In genomic region chr14:70886421-70887206, GRCh38 we compare ENCODE assay signal across 1 cellular context.
TF ChIP-seq lines count a peak whose summit lies in the region.

No MANE protein-coding gene starts in this region.

TF ChIP-seq in K562, 482 proteins besides CTCF, POLR2A, EP300 and RAD21 (continued from another document and continues in another):
- TF ChIP-seq ZBTB7A (IDR thresholded peaks at IDR 0.05; ENCODE audit: borderline replicate concordance, control insufficient read depth, low read depth, low read length) (no peak), ETV5 (CRISPR knock-in tag; IDR thresholded peaks at IDR 0.05; ENCODE audit: low read depth) (no peak), TARDBP (IDR thresholded peaks at IDR 0.05) (no peak), SIN3B (IDR thresholded peaks at IDR 0.05; ENCODE audit: low read depth) (no peak), HES1 (IDR thresholded peaks at IDR 0.05; ENCODE audit: low read depth) (peak; percentile 93), ZNF174 (CRISPR knock-in tag; IDR thresholded peaks at IDR 0.05) (no peak), NFYB (IDR thresholded peaks at IDR 0.05; ENCODE audit: extremely low read depth, insufficient read length) (no peak), AFF1 (IDR thresholded peaks at IDR 0.05; ENCODE audit: low read depth in 1 of 2, partially characterized antibody in 2 of 2) (no peak), SIX5 (IDR thresholded peaks at IDR 0.05; ENCODE audit: borderline replicate concordance in 1 of 2, insufficient read depth in 1 of 2, low read depth in 1 of 2, low read length in 2 of 2) (no peak), SRSF3 (IDR thresholded peaks at IDR 0.05; ENCODE audit: insufficient read depth, low read length) (no peak), MEF2D (tag; conservative IDR thresholded peaks at IDR 0.05; ENCODE audit: low read depth) (no peak), SRSF9 (IDR thresholded peaks at IDR 0.05; ENCODE audit: borderline replicate concordance, low read depth, low read length) (no peak), FIP1L1 (IDR thresholded peaks at IDR 0.05; ENCODE audit: low read depth, low read length, poor library complexity, severe bottlenecking) (no peak), NCOR1 (IDR thresholded peaks at IDR 0.05) (peak; percentile 72), ZBED1 (IDR thresholded peaks at IDR 0.05) (peak; percentile 64; the same call in 1 of the 2 replicates), ZNF740 (CRISPR knock-in tag; IDR thresholded peaks at IDR 0.05) (no peak), ZNF740 (tag; IDR thresholded peaks at IDR 0.05) (no peak), MYC (IDR thresholded peaks at IDR 0.05; ENCODE audit: low read depth, low read length) (no peak), MYC (CRISPR knock-in tag; IDR thresholded peaks at IDR 0.05; ENCODE audit: borderline replicate concordance, low read depth) (no peak), THAP12 (CRISPR knock-in tag; IDR thresholded peaks at IDR 0.05) (no peak), HMBOX1 (IDR thresholded peaks at IDR 0.05) (peak; percentile 19; the same call in 1 of the 2 replicates), RNF2 (IDR thresholded peaks at IDR 0.05) (no peak), TAL1 (IDR thresholded peaks at IDR 0.05) (peak; percentile 86), TGIF2 (CRISPR knock-in tag; IDR thresholded peaks at IDR 0.05) (no peak), SMAD1 (IDR thresholded peaks at IDR 0.05; ENCODE audit: low read depth, low read length, partially characterized antibody) (no peak), ZNF592 (IDR thresholded peaks at IDR 0.05) (no peak), EWSR1 (IDR thresholded peaks at IDR 0.05; ENCODE audit: borderline replicate concordance, low read depth, partially characterized antibody) (no peak), RBBP5 (IDR thresholded peaks at IDR 0.05; ENCODE audit: borderline replicate concordance, insufficient read depth, low read length, poor library complexity, severe bottlenecking) (no peak), GTF3C2 (IDR thresholded peaks at IDR 0.05; ENCODE audit: borderline replicate concordance, extremely low read depth, insufficient read length) (no peak), GATAD2A (IDR thresholded peaks at IDR 0.05) (no peak), GATA2 (CRISPR knock-in tag; IDR thresholded peaks at IDR 0.05) (peak; percentile 74), CBFA2T3 (IDR thresholded peaks at IDR 0.05) (peak; percentile 89), RFX7 (CRISPR knock-in tag; IDR thresholded peaks at IDR 0.05) (no peak), CREB1 (IDR thresholded peaks at IDR 0.05) (no peak), CREB1 (CRISPR knock-in tag; IDR thresholded peaks at IDR 0.05) (no peak), ZFP30 (CRISPR knock-in tag; IDR thresholded peaks at IDR 0.05; ENCODE audit: borderline replicate concordance) (no peak), ZNF551 (CRISPR knock-in tag; IDR thresholded peaks at IDR 0.05) (no peak), HMG20B (CRISPR knock-in tag; IDR thresholded peaks at IDR 0.05) (no peak), ZNF445 (CRISPR knock-in tag; IDR thresholded peaks at IDR 0.05; ENCODE audit: low read depth) (no peak), ATF6 (CRISPR knock-in tag; IDR thresholded peaks at IDR 0.05) (no peak), HCFC1 (IDR thresholded peaks at IDR 0.05; ENCODE audit: low read depth, low read length) (no peak), NR2C1 (IDR thresholded peaks at IDR 0.05) (no peak), NR2C1 (tag; IDR thresholded peaks at IDR 0.05) (no peak), ZNF239 (CRISPR knock-in tag; IDR thresholded peaks at IDR 0.05) (no peak), TEAD4 (IDR thresholded peaks at IDR 0.05; ENCODE audit: low read length) (peak; percentile 93), TEAD4 (CRISPR knock-in tag; IDR thresholded peaks at IDR 0.05; ENCODE audit: borderline replicate concordance) (no peak), MTA2 (IDR thresholded peaks at IDR 0.05; ENCODE audit: low read depth) (peak; percentile 61; the same call in 1 of the 2 replicates), GTF2E2 (tag; IDR thresholded peaks at IDR 0.05) (peak; percentile 63), NCOA2 (IDR thresholded peaks at IDR 0.05; ENCODE audit: partially characterized antibody in 2 of 2) (no peak), ZEB2 (IDR thresholded peaks at IDR 0.05) (no peak), GABPA (tag; conservative IDR thresholded peaks at IDR 0.05; ENCODE audit: low read depth) (no peak), CHD4 (IDR thresholded peaks at IDR 0.05; ENCODE audit: insufficient read depth, insufficient replicate concordance, low read depth, low read length, poor library complexity, severe bottlenecking) (no peak), SMARCE1 (IDR thresholded peaks at IDR 0.05) (peak; percentile 23; the same call in 1 of the 2 replicates), TCF3 (CRISPR knock-in tag; IDR thresholded peaks at IDR 0.05) (peak; percentile 89)
